27 cellular contexts compared by ENCODE assay signal in the genomic region with DNA sequence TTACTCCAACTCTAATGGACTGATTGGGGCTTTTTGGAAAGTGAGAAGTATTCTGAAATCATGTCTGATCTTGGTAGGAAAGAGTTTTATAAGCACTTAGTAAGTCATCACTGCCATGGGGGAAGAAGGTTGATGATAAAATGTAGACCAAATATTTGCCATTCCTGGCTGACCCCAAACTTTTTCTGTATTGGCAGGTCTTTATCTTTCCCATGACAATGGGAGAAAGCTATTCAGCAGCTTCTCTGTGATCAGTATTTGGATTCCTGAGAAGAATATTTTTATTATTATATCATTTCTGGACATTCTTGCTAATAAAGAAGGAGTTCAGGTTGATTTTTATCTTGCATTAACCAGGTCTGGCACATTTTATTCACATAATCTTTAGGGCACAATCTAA. TPM values are rescaled to one million over a fixed set of nuclear protein-coding genes. Genes with fewer than 3 reads are reported as not detected.
A peak's percentile ranks its signal among the peaks of the same experiment; 100 is the strongest.
DNase-seq lines count a peak whose midpoint lies in the region; ATAC-seq, FAIRE-seq and TF ChIP-seq lines count a peak whose summit lies in the region.
"Had no signal": no experiment of that assay in that cellular context is flagged by ENCODE, and none has a peak within 500 bp of the region (broad histone marks: within the 10 kb centered on the region; RNA-seq: fewer than 3 reads in every experiment).

No MANE protein-coding gene starts in this region.

- peaks cover 50% of the 10 kb centered on the region for H3K36me3 ChIP-seq in ACC112 (ENCODE audit: insufficient read depth, low read length)
- H3K36me3 ChIP-seq in GM23248 (ENCODE audit: low read depth): peaks cover 53% of the 10 kb centered on the region
- H3K36me3 ChIP-seq in astrocyte (ENCODE audit: insufficient read depth, low read length): peaks cover 65% of the 10 kb centered on the region
- H3K36me3 ChIP-seq: adrenal gland, SJCRH30, upper lobe of right lung had no signal

- H3K27ac Mint-ChIP-seq in astrocyte (ENCODE audit: unreplicated experiment) (peak overlapping the region; percentile 93), Calu3 (ENCODE audit: unreplicated experiment) (no peak overlapping the region)
- no peak overlapping the region for H3K27ac Mint-ChIP-seq in activated T-helper 17 cell treated with anti-CD3 and anti-CD28 coated beads, Interleukin-2, amount 50 U/mL, for 72 hours
- H3K27ac Mint-ChIP-seq: CD4-positive, CD25-positive, alpha-beta regulatory T cell; mesothelial cell of epicardium; natural killer cell treated with Interleukin-12 subunit alpha and Interleukin-12 subunit beta and Interleukin-15 and Interleukin-18, amount 100 ng/mL, for 72 hours; progenitor cell of endocrine pancreas; T-helper 17 cell had no signal

- H2AFZ ChIP-seq in ACC112 (ENCODE audit: low read length, unreplicated experiment) (no peak overlapping the region), GM23248 (no peak overlapping the region), astrocyte (ENCODE audit: low read depth, low read length) (no peak overlapping the region)

- peaks cover 66% of the 10 kb centered on the region for H3K4me1 Mint-ChIP-seq in astrocyte (ENCODE audit: low read depth, unreplicated experiment)
- H3K4me1 Mint-ChIP-seq in Calu3 (ENCODE audit: low read depth, unreplicated experiment): peaks cover 16% of the 10 kb centered on the region
- no peaks in the 10 kb centered on the region for H3K4me1 Mint-ChIP-seq in activated T-helper 17 cell treated with anti-CD3 and anti-CD28 coated beads, Interleukin-2, amount 50 U/mL, for 72 hours
- H3K4me1 Mint-ChIP-seq: CD4-positive, CD25-positive, alpha-beta regulatory T cell had no signal

- peak; percentile 85 for FAIRE-seq in astrocyte (lab: Jason Lieb, UNC)
- FAIRE-seq: GM12892, GM19239, small intestine had no signal

- peaks cover 3% of the 10 kb centered on the region for H3K36me3 Mint-ChIP-seq in astrocyte (ENCODE audit: low read depth, unreplicated experiment)
- no peaks in the 10 kb centered on the region for H3K36me3 Mint-ChIP-seq in Calu3 (ENCODE audit: insufficient read depth, unreplicated experiment)
- no peaks in the 10 kb centered on the region for H3K36me3 Mint-ChIP-seq in activated T-helper 17 cell treated with anti-CD3 and anti-CD28 coated beads, Interleukin-2, amount 50 U/mL, for 72 hours (ENCODE audit: low read depth)
- H3K36me3 Mint-ChIP-seq: CD4-positive, CD25-positive, alpha-beta regulatory T cell; mesothelial cell of epicardium; natural killer cell treated with Interleukin-12 subunit alpha and Interleukin-12 subunit beta and Interleukin-15 and Interleukin-18, amount 100 ng/mL, for 72 hours had no signal

- TF ChIP-seq CTCF in astrocyte (IDR thresholded peaks at IDR 0.05; ENCODE audit: insufficient read depth, low read depth, low read length) (no peak), Calu3 (IDR thresholded peaks at IDR 0.05; ENCODE audit: unreplicated experiment) (no peak)

- H3K79me2 ChIP-seq in ACC112 (ENCODE audit: control insufficient read depth, insufficient read depth, low read length, unreplicated experiment) (peaks cover 100% of the 10 kb centered on the region), GM23248 (ENCODE audit: insufficient read depth) (peaks cover 100% of the 10 kb centered on the region), astrocyte (ENCODE audit: insufficient read depth, low read length) (peaks cover 100% of the 10 kb centered on the region)

- in situ Hi-C loops in GM23248 (cut with MboI): no loop called here

- intact Hi-C loops in Calu3 (cut with micrococcal nuclease; ENCODE audit: unreplicated experiment): no loop called here

- CTCF ChIA-PET in Calu3 (lab: Charles Lee): no interaction called here

- H3K27me3 Mint-ChIP-seq in astrocyte (ENCODE audit: low read depth, unreplicated experiment) (no peaks in the 10 kb centered on the region), Calu3 (ENCODE audit: unreplicated experiment) (no peaks in the 10 kb centered on the region)
- peaks cover 17% of the 10 kb centered on the region for H3K27me3 Mint-ChIP-seq in activated T-helper 17 cell treated with anti-CD3 and anti-CD28 coated beads, Interleukin-2, amount 50 U/mL, for 72 hours
- H3K27me3 Mint-ChIP-seq: progenitor cell of endocrine pancreas had no signal

- BruUV-seq in Calu3 (replicated peaks; lab: Mats Ljungman, UMichigan): no TSS peak

- H3K4me1 ChIP-seq in ACC112 (ENCODE audit: control insufficient read depth, insufficient read depth, low read length, unreplicated experiment): peaks cover 99% of the 10 kb centered on the region
- peaks cover 96% of the 10 kb centered on the region for H3K4me1 ChIP-seq in GM23248 (ENCODE audit: insufficient read depth)
- H3K4me1 ChIP-seq in astrocyte (ENCODE audit: insufficient read depth, low read length): peaks cover 97% of the 10 kb centered on the region
- H3K4me1 ChIP-seq: adrenal gland, upper lobe of right lung had no signal

- peak overlapping the region; percentile 98 for H3K27ac ChIP-seq in ACC112 (ENCODE audit: low read depth, low read length)
- H3K27ac ChIP-seq in GM23248: peak overlapping the region; percentile 91
- peak overlapping the region; percentile 94 for H3K27ac ChIP-seq in astrocyte (ENCODE audit: low read depth, low read length)
- H3K27ac ChIP-seq: adrenal gland, SJCRH30, upper lobe of right lung had no signal

- peak overlapping the region; percentile 30 for H3K4me2 ChIP-seq in GM23248 (ENCODE audit: unreplicated experiment)
- peak overlapping the region; percentile 58 for H3K4me2 ChIP-seq in astrocyte (ENCODE audit: low read length)

- H3K4me3 ChIP-seq in ACC112 (ENCODE audit: low read depth, low read length) (no peak overlapping the region), GM23248 (peak overlapping the region; percentile 14; the same call in 1 of the 2 replicates), astrocyte (ENCODE audit: insufficient read depth, low read depth, low read length) (no peak overlapping the region)
- H3K4me3 ChIP-seq: adrenal gland, SJCRH30, upper lobe of right lung had no signal

- no peak for ATAC-seq in activated T-helper 17 cell treated with anti-CD3 and anti-CD28 coated beads, Interleukin-2, amount 50 U/mL, for 72 hours (replicated peaks)
- ATAC-seq: left colon; natural killer cell treated with Interleukin-12 subunit alpha and Interleukin-12 subunit beta and Interleukin-15 and Interleukin-18, amount 100 ng/mL, for 72 hours; T-helper 17 cell; upper lobe of right lung had no signal

- no peaks in the 10 kb centered on the region for H4K20me1 ChIP-seq in GM23248 (ENCODE audit: insufficient read depth)
- peaks cover 57% of the 10 kb centered on the region for H4K20me1 ChIP-seq in astrocyte (ENCODE audit: insufficient read depth, low read length)

- H3K9ac ChIP-seq in GM23248 (peak overlapping the region; percentile 29; the same call in 1 of the 2 replicates), astrocyte (ENCODE audit: low read length) (peak overlapping the region; percentile 69)

- peaks cover 96% of the 10 kb centered on the region for H3F3A ChIP-seq in GM23248 (ENCODE audit: insufficient read depth)

- H3K9me3 Mint-ChIP-seq in astrocyte (ENCODE audit: unreplicated experiment) (no peaks in the 10 kb centered on the region), Calu3 (ENCODE audit: low read depth, unreplicated experiment) (no peaks in the 10 kb centered on the region)
- no peaks in the 10 kb centered on the region for H3K9me3 Mint-ChIP-seq in activated T-helper 17 cell treated with anti-CD3 and anti-CD28 coated beads, Interleukin-2, amount 50 U/mL, for 72 hours
- H3K9me3 Mint-ChIP-seq: central memory CD8-positive, alpha-beta T cell; mesothelial cell of epicardium; natural killer cell treated with Interleukin-12 subunit alpha and Interleukin-12 subunit beta and Interleukin-15 and Interleukin-18, amount 100 ng/mL, for 72 hours had no signal

- no peaks in the 10 kb centered on the region for H3K9me2 ChIP-seq in GM23248 (ENCODE audit: insufficient read depth)

- H3K27me3 ChIP-seq in ACC112 (ENCODE audit: insufficient read depth, low read length): no peaks in the 10 kb centered on the region
- no peaks in the 10 kb centered on the region for H3K27me3 ChIP-seq in GM23248 (replicated peaks; ENCODE audit: insufficient read depth)
- no peaks in the 10 kb centered on the region for H3K27me3 ChIP-seq in astrocyte (ENCODE audit: insufficient read depth, low read length)
- H3K27me3 ChIP-seq: adrenal gland, SJCRH30, upper lobe of right lung had no signal

- DNase-seq in GM23248 (peak; percentile 70), astrocyte (ENCODE audit: low read depth) (peak; percentile 89), kidney tubule cell (ENCODE audit: low spot score) (peak; percentile 32), T1000 (lab: John Stamatoyannopoulos, UW) (no peak), Calu3 (no peak)
- DNase-seq in activated CD4-positive, CD25-positive, alpha-beta regulatory T cell (lab: John Stamatoyannopoulos, UW): no peak
- DNase-seq: activated CD4-positive, alpha-beta T cell treated with anti-CD3 and anti-CD28 coated beads, Interleukin-2, amount 50 U/mL, for 48 hours; adrenal gland; CD4-positive, CD25-positive, alpha-beta regulatory T cell; GF-D8; left colon; NCI-H1694; NCI-H82; OCI-M1; SJCRH30; small intestine; stimulated activated CD4-positive, alpha-beta T cell treated with anti-CD3 and anti-CD28 coated beads, Interleukin-2, amount 100 ng/mL, for 48 hours; T-helper 17 cell; upper lobe of right lung had no signal

- H3K4me3 Mint-ChIP-seq in astrocyte (ENCODE audit: unreplicated experiment): no peak overlapping the region
- H3K4me3 Mint-ChIP-seq in Calu3 (ENCODE audit: low read depth, unreplicated experiment): no peak overlapping the region
- no peak overlapping the region for H3K4me3 Mint-ChIP-seq in activated T-helper 17 cell treated with anti-CD3 and anti-CD28 coated beads, Interleukin-2, amount 50 U/mL, for 72 hours
- H3K4me3 Mint-ChIP-seq: CD4-positive, CD25-positive, alpha-beta regulatory T cell; central memory CD8-positive, alpha-beta T cell; mesothelial cell of epicardium; natural killer cell treated with Interleukin-12 subunit alpha and Interleukin-12 subunit beta and Interleukin-15 and Interleukin-18, amount 100 ng/mL, for 72 hours; T-helper 17 cell had no signal

- H3K9me3 ChIP-seq in GM23248 (ENCODE audit: low read depth): no peaks in the 10 kb centered on the region
- H3K9me3 ChIP-seq in astrocyte (ENCODE audit: insufficient read depth, low read depth, low read length): no peaks in the 10 kb centered on the region
- H3K9me3 ChIP-seq: adrenal gland, SJCRH30, upper lobe of right lung had no signal

RNA-seq across cellular contexts. Expression of gene BLID, which starts 47.4 kb away (rescaled TPM):
- 4.1 and 7.1 TPM in 2 replicates for total RNA-seq in GM23248 (2014; rRNA removed; shearing (Covaris generic))
- 0.84 and 2.9 TPM in 2 replicates for polyA plus RNA-seq in GM23248 (2016; fragmentation: Nextera tagmentation; extraction: Ambion mirVana)
- total RNA-seq in astrocyte (1.1 and 1.2 TPM in 2 replicates), Calu3 (2022) (not detected in 2 replicates)
- total RNA-seq in activated T-helper 17 cell treated with anti-CD3 and anti-CD28 coated beads, Interleukin-2, amount 50 U/mL, for 72 hours: not detected
- total RNA-seq: CD4-positive, CD25-positive, alpha-beta regulatory T cell; left colon; natural killer cell treated with Interleukin-12 subunit alpha and Interleukin-12 subunit beta and Interleukin-15 and Interleukin-18, amount 100 ng/mL, for 72 hours; progenitor cell of endocrine pancreas; SJCRH30; T-helper 17 cell; upper lobe of right lung had no signal
- polyA plus RNA-seq: adrenal gland; CD4-positive, CD25-positive, alpha-beta regulatory T cell; small intestine had no signal

Comparison
In these comparisons a context has a peak if more than half of its experiments do, and no peak if none do; other contexts are left out.
1. DNase-seq: peak in GM23248 (single experiment), astrocyte (single experiment) and kidney tubule cell (single experiment); none in activated CD4-positive, CD25-positive, alpha-beta regulatory T cell (0 of 4), T1000 (single experiment) and Calu3 (single experiment).
2. Peak in every context shown above with its lines, with median percentiles within 50 percentile points of each other: H3K27ac ChIP-seq.